Comparison of ENCODE assay signal across 8 cellular contexts in genomic region chr13:51222510-51223283, GRCh38. TPM values are rescaled to one million over a fixed set of nuclear protein-coding genes. Genes with fewer than 3 reads are reported as not detected.
A peak's percentile ranks its signal among the peaks of the same experiment; 100 is the strongest.
DNase-seq lines count a peak whose midpoint lies in the region; ATAC-seq and TF ChIP-seq lines count a peak whose summit lies in the region.

No MANE protein-coding gene starts in this region.

- POLR2A ChIA-PET in activated CD4-positive, alpha-beta memory T cell treated with anti-CD3 and anti-CD28 coated beads, Interleukin-2, amount 10 ng/mL, durations not matched to agents 7 days and 5 days (lab: Charles Lee) = no interaction called here

- peaks cover 6% of the 10 kb centered on the region for H3K4me1 ChIP-seq in prostate gland (replicated peaks)

- 12% methylated on average over 24 of the region's 59 CpGs for WGBS in prostate gland

- H3K4me3 Mint-ChIP-seq in activated CD4-positive, alpha-beta memory T cell treated with anti-CD3 and anti-CD28 coated beads, Interleukin-2, amount 10 ng/mL, durations not matched to agents 7 days and 5 days = peak overlapping the region; percentile 58
- H3K4me3 Mint-ChIP-seq in glutamatergic neuron (ENCODE audit: unreplicated experiment) = peak overlapping the region; percentile 87

- H3K27ac ChIP-seq in prostate gland = peak overlapping the region; percentile 50 to 73

- no peaks in the 10 kb centered on the region for H3K36me3 Mint-ChIP-seq in activated CD4-positive, alpha-beta memory T cell treated with anti-CD3 and anti-CD28 coated beads, Interleukin-2, amount 10 ng/mL, durations not matched to agents 7 days and 5 days (ENCODE audit: low read depth)
- peaks cover 5% of the 10 kb centered on the region for H3K36me3 Mint-ChIP-seq in glutamatergic neuron (ENCODE audit: unreplicated experiment)

- no peaks in the 10 kb centered on the region for H3K27me3 ChIP-seq in prostate gland (replicated peaks; ENCODE audit: insufficient read depth)

- peaks cover 5% of the 10 kb centered on the region for H3K4me1 Mint-ChIP-seq in activated CD4-positive, alpha-beta memory T cell treated with anti-CD3 and anti-CD28 coated beads, Interleukin-2, amount 10 ng/mL, durations not matched to agents 7 days and 5 days
- peaks cover 8% of the 10 kb centered on the region for H3K4me1 Mint-ChIP-seq in glutamatergic neuron (ENCODE audit: low read depth, unreplicated experiment)

- no peaks in the 10 kb centered on the region for H3K9me3 ChIP-seq in prostate gland

- H3K27me3 Mint-ChIP-seq in activated CD4-positive, alpha-beta memory T cell treated with anti-CD3 and anti-CD28 coated beads, Interleukin-2, amount 10 ng/mL, durations not matched to agents 7 days and 5 days = peaks cover 66% of the 10 kb centered on the region
- H3K27me3 Mint-ChIP-seq in glutamatergic neuron (ENCODE audit: unreplicated experiment) = peaks cover 1% of the 10 kb centered on the region

- TF ChIP-seq POLR2A in prostate gland (IDR thresholded peaks at IDR 0.05) = no peak

- no peaks in the 10 kb centered on the region for H3K9me3 Mint-ChIP-seq in activated CD4-positive, alpha-beta memory T cell treated with anti-CD3 and anti-CD28 coated beads, Interleukin-2, amount 10 ng/mL, durations not matched to agents 7 days and 5 days
- peaks cover 4% of the 10 kb centered on the region for H3K9me3 Mint-ChIP-seq in glutamatergic neuron (ENCODE audit: unreplicated experiment)

- no peak for TF ChIP-seq CTCF in glutamatergic neuron (IDR thresholded peaks at IDR 0.05; ENCODE audit: partially characterized antibody, unreplicated experiment)
- no peak for TF ChIP-seq CTCF in prostate gland (IDR thresholded peaks at IDR 0.05)

- intact Hi-C loops in prostate gland (cut with DNase I) = loop anchor here (5.0 kb wide), 1 partner anchor 75 kb away; no protein-coding TSS in a partner anchor

- DNase-seq in activated CD4-positive, alpha-beta memory T cell treated with anti-CD3 and anti-CD28 coated beads, Interleukin-2, amount 10 ng/mL, durations not matched to agents 7 days and 5 days = no peak
- DNase-seq in glutamatergic neuron (no peak), prostate gland (ENCODE audit: low spot score) (no peak), NOMO-1 treated with DMSO at 0.1 percent for 48 hours (lab: John Stamatoyannopoulos, UW; ENCODE audit: unreplicated experiment) (no peak), H4 (ENCODE audit: low spot score) (no peak)
- DNase-seq in effector CD8-positive, alpha-beta T cell (lab: John Stamatoyannopoulos, UW) = no peak

- CTCF ChIA-PET in activated CD4-positive, alpha-beta memory T cell treated with anti-CD3 and anti-CD28 coated beads, Interleukin-2, amount 10 ng/mL, durations not matched to agents 7 days and 5 days (lab: Charles Lee) = interaction anchor here (1.4 to 2.5 kb wide), 2 partner anchors 64 to 576 kb away, joined by 4 to 15 read pairs; no protein-coding TSS in a partner anchor

- no peaks in the 10 kb centered on the region for H3K36me3 ChIP-seq in prostate gland

- peak overlapping the region; percentile 81 to 87 for H3K4me3 ChIP-seq in prostate gland

- ATAC-seq in GM18907 (IDR thresholded peaks at IDR 0.05; ENCODE audit: unreplicated experiment) (peak; percentile 15), HG03354 (IDR thresholded peaks at IDR 0.05; ENCODE audit: poor library complexity, severe bottlenecking, unreplicated experiment) (peak; percentile 32)

- no peak overlapping the region for H3K27ac Mint-ChIP-seq in activated CD4-positive, alpha-beta memory T cell treated with anti-CD3 and anti-CD28 coated beads, Interleukin-2, amount 10 ng/mL, durations not matched to agents 7 days and 5 days
- H3K27ac Mint-ChIP-seq in glutamatergic neuron (ENCODE audit: unreplicated experiment) = no peak overlapping the region

RNA-seq across cellular contexts. Expression of gene FAM124A, which starts 0.5 kb away (rescaled TPM):
- under 1 TPM; 0.08 to 0.10 TPM for total RNA-seq in activated CD4-positive, alpha-beta memory T cell treated with anti-CD3 and anti-CD28 coated beads, Interleukin-2, amount 10 ng/mL, durations not matched to agents 7 days and 5 days
- total RNA-seq in glutamatergic neuron (ENCODE audit: unreplicated experiment) (3.7 TPM), prostate gland (10 to 100 TPM in 1 of 2 donors, 1 to 10 TPM in 1; 5.5 to 11.2 TPM)
- total RNA-seq in H4 (2014; rRNA removed; shearing (Covaris generic)) = 0.55 and 1.0 TPM in 2 replicates
